In the genomic region with DNA sequence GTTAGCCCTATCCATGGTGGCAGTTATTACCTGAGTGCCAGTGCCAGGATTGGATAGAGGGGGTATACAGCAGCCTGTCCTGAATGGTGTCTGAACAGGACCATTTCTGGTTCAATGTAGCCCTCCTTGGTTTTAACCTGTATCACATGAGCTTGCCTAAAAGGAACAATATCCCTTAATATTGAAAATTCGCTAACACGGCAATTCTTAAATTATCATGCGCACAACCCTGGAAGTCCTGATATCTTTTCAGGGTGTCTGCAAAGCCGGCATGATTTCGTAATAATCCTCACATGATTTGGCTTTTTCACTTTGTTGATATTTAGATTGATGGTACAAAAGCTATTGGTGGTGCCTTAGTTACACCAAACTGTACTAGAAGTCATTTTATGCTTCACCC, we compare ENCODE assay signal across 32 cellular contexts. TPM values are rescaled to one million over a fixed set of nuclear protein-coding genes. Genes with fewer than 3 reads are reported as not detected.
"Had no signal": no experiment of that assay in that cellular context is flagged by ENCODE, and none has a peak within 500 bp of the region (broad histone marks: within the 10 kb centered on the region; RNA-seq: fewer than 3 reads in every experiment).

No MANE protein-coding gene starts in this region.

- H3K4me2 ChIP-seq: neural progenitor cell, smooth muscle cell had no signal

- H3K9me3 Mint-ChIP-seq: natural killer cell; nephron; neural progenitor cell; stimulated activated memory B cell treated with anti-CD40 and anti-IgM and Interleukin-4, amounts not matched to agents 10 μg/mL and 1 μg/mL and 100 μg/mL, for 72 hours; stimulated activated naive CD8-positive, alpha-beta T cell treated with anti-CD3 and anti-CD28 coated beads, Interleukin-15, amount 100 ng/mL, for 72 hours; type B pancreatic cell had no signal

- ATAC-seq: natural killer cell; psoas muscle; right cardiac atrium; sciatic nerve; stimulated activated memory B cell treated with anti-CD40 and anti-IgM and Interleukin-4, amounts not matched to agents 10 μg/mL and 1 μg/mL and 100 μg/mL, for 72 hours; stimulated activated naive CD8-positive, alpha-beta T cell treated with anti-CD3 and anti-CD28 coated beads, Interleukin-15, amount 100 ng/mL, for 72 hours; stimulated activated naive CD8-positive, alpha-beta T cell treated with anti-CD3 and anti-CD28 coated beads, Interleukin-15, Interleukin-2, amounts not matched to agents 100 U/mL and 50 U/mL, for 24 hours; upper lobe of right lung had no signal

- H3K36me3 ChIP-seq: neural progenitor cell, ovary, spleen, suprapubic skin, tibial artery, transverse colon, upper lobe of right lung, uterus had no signal

- H3K9ac ChIP-seq: neural progenitor cell, parathyroid adenoma had no signal

- H3K4me3 Mint-ChIP-seq: natural killer cell; nephron; neural progenitor cell; stimulated activated memory B cell treated with anti-CD40 and anti-IgM and Interleukin-4, amounts not matched to agents 10 μg/mL and 1 μg/mL and 100 μg/mL, for 72 hours; stimulated activated naive CD8-positive, alpha-beta T cell treated with anti-CD3 and anti-CD28 coated beads, Interleukin-15, amount 100 ng/mL, for 72 hours; type B pancreatic cell had no signal

- H2AFZ ChIP-seq: neural progenitor cell, parathyroid adenoma had no signal

- H3K27me3 ChIP-seq: neural progenitor cell, ovary, spleen, suprapubic skin, testis, tibial artery, transverse colon, upper lobe of right lung, uterus had no signal

- H3K4me1 Mint-ChIP-seq: natural killer cell; nephron; neural progenitor cell; stimulated activated memory B cell treated with anti-CD40 and anti-IgM and Interleukin-4, amounts not matched to agents 10 μg/mL and 1 μg/mL and 100 μg/mL, for 72 hours; stimulated activated naive CD8-positive, alpha-beta T cell treated with anti-CD3 and anti-CD28 coated beads, Interleukin-15, amount 100 ng/mL, for 72 hours had no signal

- H3K4me1 ChIP-seq: neural progenitor cell, parathyroid adenoma, spleen, suprapubic skin, testis, transverse colon, upper lobe of right lung, uterus had no signal

- H3K4me3 ChIP-seq: neural progenitor cell, ovary, psoas muscle, skin epidermis, smooth muscle cell, spleen, suprapubic skin, testis, tibial artery, transverse colon, upper lobe of right lung, uterus had no signal

- H3K27ac ChIP-seq: neural progenitor cell, ovary, parathyroid adenoma, psoas muscle, skin epidermis, spleen, suprapubic skin, testis, tibial artery, transverse colon, upper lobe of right lung, uterus had no signal

- H3K27me3 Mint-ChIP-seq: stimulated activated memory B cell treated with anti-CD40 and anti-IgM and Interleukin-4, amounts not matched to agents 10 μg/mL and 1 μg/mL and 100 μg/mL, for 72 hours had no signal

- H3K9me3 ChIP-seq: ovary, psoas muscle, spleen, suprapubic skin, testis, tibial artery, transverse colon, upper lobe of right lung, uterus had no signal

- H3K36me3 Mint-ChIP-seq: natural killer cell; neural progenitor cell; stimulated activated memory B cell treated with anti-CD40 and anti-IgM and Interleukin-4, amounts not matched to agents 10 μg/mL and 1 μg/mL and 100 μg/mL, for 72 hours; type B pancreatic cell had no signal

- DNase-seq: natural killer cell; occipital lobe; ovary; posterior cingulate gyrus; psoas muscle; right cardiac atrium; spleen; stimulated activated CD4-positive, alpha-beta T cell treated with anti-CD3 and anti-CD28 coated beads, Interleukin-12 subunit alpha, Interleukin-12 subunit beta, amount 100 ng/mL, for 4 hours; stimulated activated CD4-positive, alpha-beta T cell treated with anti-CD3 and anti-CD28 coated beads, Interleukin-1b, Interleukin-23, amount 100 ng/mL, for 48 hours; stimulated activated CD4-positive, alpha-beta T cell treated with anti-CD3 and anti-CD28 coated beads, Interleukin-4, amount 100 ng/mL, for 1 hour; stimulated activated CD4-positive, alpha-beta T cell treated with anti-CD3 and anti-CD28 coated beads, Interleukin-4, amount 100 ng/mL, for 4 hours; stimulated activated CD8-positive, alpha-beta memory T cell treated with anti-CD3 and anti-CD28 coated beads, Interleukin-4, amount 100 ng/mL, for 48 hours; stimulated activated naive CD4-positive, alpha-beta T cell; stimulated activated naive CD8-positive, alpha-beta T cell treated with anti-CD3 and anti-CD28 coated beads, Interleukin-15, amount 100 ng/mL, for 72 hours; stimulated activated naive CD8-positive, alpha-beta T cell treated with anti-CD3 and anti-CD28 coated beads, Interleukin-15, Interleukin-2, amounts not matched to agents 100 U/mL and 50 U/mL, for 24 hours; substantia nigra; testis; tibial artery; transverse colon; upper lobe of right lung; uterus had no signal

- H3K79me2 ChIP-seq: parathyroid adenoma had no signal

- H3K27ac Mint-ChIP-seq: natural killer cell; nephron; neural progenitor cell; progenitor cell of endocrine pancreas; stimulated activated memory B cell treated with anti-CD40 and anti-IgM and Interleukin-4, amounts not matched to agents 10 μg/mL and 1 μg/mL and 100 μg/mL, for 72 hours; stimulated activated naive CD8-positive, alpha-beta T cell treated with anti-CD3 and anti-CD28 coated beads, Interleukin-15, amount 100 ng/mL, for 72 hours; type B pancreatic cell had no signal

RNA-seq across cellular contexts. Expression of gene PCSK1, which starts 53.2 kb away (rescaled TPM):
- total RNA-seq: natural killer cell, renal cortical epithelial cell, upper lobe of right lung had no signal
